Comparison of ENCODE assay signal across 1 cellular context in genomic region chr10:71547841-71548493, GRCh38.
TF ChIP-seq lines count a peak whose summit lies in the region.

No MANE protein-coding gene starts in this region.

TF ChIP-seq in HCT116, 20 proteins besides CTCF, POLR2A, EP300 and RAD21 (continued from another document):
- TF ChIP-seq REST (IDR thresholded peaks at IDR 0.05; ENCODE audit: low read depth), result no peak
- no peak for TF ChIP-seq ELF1 (IDR thresholded peaks at IDR 0.05; ENCODE audit: borderline replicate concordance, low read depth)
